ENCODE assay signal across 24 cellular contexts in genomic region chr2:36653967-36654694, GRCh38. TPM values are rescaled to one million over a fixed set of nuclear protein-coding genes. Genes with fewer than 3 reads are reported as not detected.
"Had no signal": no experiment of that assay in that cellular context is flagged by ENCODE, and none has a peak within 500 bp of the region (broad histone marks: within the 10 kb centered on the region; RNA-seq: fewer than 3 reads in every experiment).

No MANE protein-coding gene starts in this region.

- H3K4me1 ChIP-seq: foreskin keratinocyte had no signal

- H3K9me3 ChIP-seq: left lung, thyroid gland had no signal

- H3K36me3 ChIP-seq: left lung, thyroid gland had no signal

- H3K27me3 ChIP-seq: foreskin keratinocyte, left lung, thyroid gland had no signal

- H3K27ac ChIP-seq: foreskin keratinocyte, left lung, thyroid gland had no signal

- ATAC-seq: foreskin keratinocyte; left lung; naive thymus-derived CD4-positive, alpha-beta T cell had no signal

- DNase-seq: activated CD4-positive, alpha-beta T cell treated with anti-CD3 and anti-CD28 coated beads for 4 hours; activated CD4-positive, alpha-beta T cell treated with anti-CD3 and anti-CD28 coated beads, Interleukin-2, amount 50 U/mL, for 48 hours; activated CD4-positive, CD25-positive, alpha-beta regulatory T cell; activated effector memory CD4-positive, alpha-beta T cell treated with anti-CD3 and anti-CD28 coated beads, Interleukin-2, amount 50 U/mL, for 16 hours; activated naive CD4-positive, alpha-beta T cell treated with anti-CD3 and anti-CD28 coated beads, Interleukin-2, amount 10 ng/mL, durations not matched to agents 7 days and 5 days; anterior cingulate cortex; effector CD8-positive, alpha-beta T cell; erythroblast; foreskin keratinocyte; immature natural killer cell; kidney glomerular epithelial cell; left lung; naive thymus-derived CD4-positive, alpha-beta T cell; occipital lobe; retina; stimulated activated CD4-positive, alpha-beta T cell treated with anti-CD3 and anti-CD28 coated beads, Interleukin-4, amount 100 ng/mL, for 4 hours; substantia nigra; T-helper 9 cell; thyroid gland had no signal

- H3K4me3 ChIP-seq: left lung, thyroid gland had no signal

RNA-seq across cellular contexts. Expression of gene VIT, which starts 42.4 kb away (rescaled TPM):
- total RNA-seq: activated CD8-positive, alpha-beta memory T cell treated with anti-CD3 and anti-CD28 coated beads for 36 hours; dermis blood vessel endothelial cell; foreskin keratinocyte; lung microvascular endothelial cell; naive thymus-derived CD4-positive, alpha-beta T cell; neural crest cell; occipital lobe; T-helper 1 cell treated with Interleukin-12 subunit alpha and Interleukin-12 subunit beta and Interleukin-4 antibody, amounts not matched to agents 30 ng/mL and 1 ng/mL, for 36 hours had no signal
- polyA plus RNA-seq: foreskin keratinocyte; naive thymus-derived CD4-positive, alpha-beta T cell had no signal
